Comparison of ENCODE assay signal across 24 cellular contexts in genomic region chr16:54362801-54363200, GRCh38.
"Had no signal": no experiment of that assay in that cellular context is flagged by ENCODE, and none has a peak within 500 bp of the region (broad histone marks: within the 10 kb centered on the region; RNA-seq: fewer than 3 reads in every experiment).

No MANE protein-coding gene starts in this region.

- FAIRE-seq: bronchial epithelial cell, keratinocyte, TTC549 had no signal

- H3K9me3 ChIP-seq: heart left ventricle, mucosa of descending colon, spleen, testis, vagina had no signal

- H3K4me3 ChIP-seq: coronary artery, heart left ventricle, mucosa of descending colon, spleen, testis, vagina had no signal

- H3K27ac Mint-ChIP-seq: activated CD4-positive, alpha-beta T cell treated with anti-CD3 and anti-CD28 coated beads for 36 hours; activated naive CD8-positive, alpha-beta T cell treated with anti-CD3 and anti-CD28 coated beads for 36 hours; progenitor cell of endocrine pancreas; T-helper 2 cell treated with Interferon-gamma antibody and Interleukin-4, amounts not matched to agents 5 μg/mL and 100 μg/mL, for 36 hours; WTC11 had no signal

- H3K36me3 ChIP-seq: heart left ventricle, spleen, vagina had no signal

- H3K4me1 ChIP-seq: spleen, testis, vagina had no signal

- H3K27ac ChIP-seq: coronary artery, heart left ventricle, spleen, testis, vagina had no signal

- ATAC-seq: activated CD4-positive, alpha-beta T cell treated with anti-CD3 and anti-CD28 coated beads for 36 hours; activated T-cell treated with anti-CD3 and anti-CD28 coated beads, Interleukin-2, amount 50 U/mL, for 4 hours; heart left ventricle; left colon; mucosa of descending colon had no signal

- H3K4me3 Mint-ChIP-seq: activated CD4-positive, alpha-beta T cell treated with anti-CD3 and anti-CD28 coated beads for 36 hours; activated naive CD8-positive, alpha-beta T cell treated with anti-CD3 and anti-CD28 coated beads for 36 hours; activated T-cell treated with anti-CD3 and anti-CD28 coated beads, Interleukin-2, amount 50 U/mL, for 4 hours; T-helper 2 cell treated with Interferon-gamma antibody and Interleukin-4, amounts not matched to agents 5 μg/mL and 100 μg/mL, for 36 hours had no signal

- H3K27me3 ChIP-seq: testis, vagina had no signal

- H3K4me1 Mint-ChIP-seq: activated CD4-positive, alpha-beta T cell treated with anti-CD3 and anti-CD28 coated beads for 36 hours; activated naive CD8-positive, alpha-beta T cell treated with anti-CD3 and anti-CD28 coated beads for 36 hours had no signal

- DNase-seq: activated CD4-positive, alpha-beta T cell treated with anti-CD3 and anti-CD28 coated beads for 36 hours; activated CD4-positive, alpha-beta T cell treated with anti-CD3 and anti-CD28 coated beads, Interleukin-2, amount 50 U/mL, for 48 hours; activated CD8-positive, alpha-beta memory T cell treated with anti-CD3 and anti-CD28 coated beads, Interleukin-2, amount 50 U/mL, for 48 hours; activated naive CD4-positive, alpha-beta T cell treated with Interleukin-2 at 50 U/mL for 16 hours; activated naive CD8-positive, alpha-beta T cell treated with anti-CD3 and anti-CD28 coated beads for 36 hours; activated T-cell treated with anti-CD3 and anti-CD28 coated beads, Interleukin-2, amount 50 U/mL, for 4 hours; cerebellar nuclear complex; heart left ventricle; left colon; mesenchymal stem cell; mucosa of descending colon; spleen; stimulated activated CD4-positive, alpha-beta T cell treated with anti-CD3 and anti-CD28 coated beads, Interleukin-4, amount 100 ng/mL, for 1 hour; stimulated activated naive CD4-positive, alpha-beta T cell; testis had no signal

- H3K9me3 Mint-ChIP-seq: activated T-cell treated with anti-CD3 and anti-CD28 coated beads, Interleukin-2, amount 50 U/mL, for 4 hours; neural crest cell; T-helper 2 cell treated with Interferon-gamma antibody and Interleukin-4, amounts not matched to agents 5 μg/mL and 100 μg/mL, for 36 hours; WTC11 had no signal

- H3K36me3 Mint-ChIP-seq: activated naive CD8-positive, alpha-beta T cell treated with anti-CD3 and anti-CD28 coated beads for 36 hours; WTC11 had no signal
